In the genomic region with DNA sequence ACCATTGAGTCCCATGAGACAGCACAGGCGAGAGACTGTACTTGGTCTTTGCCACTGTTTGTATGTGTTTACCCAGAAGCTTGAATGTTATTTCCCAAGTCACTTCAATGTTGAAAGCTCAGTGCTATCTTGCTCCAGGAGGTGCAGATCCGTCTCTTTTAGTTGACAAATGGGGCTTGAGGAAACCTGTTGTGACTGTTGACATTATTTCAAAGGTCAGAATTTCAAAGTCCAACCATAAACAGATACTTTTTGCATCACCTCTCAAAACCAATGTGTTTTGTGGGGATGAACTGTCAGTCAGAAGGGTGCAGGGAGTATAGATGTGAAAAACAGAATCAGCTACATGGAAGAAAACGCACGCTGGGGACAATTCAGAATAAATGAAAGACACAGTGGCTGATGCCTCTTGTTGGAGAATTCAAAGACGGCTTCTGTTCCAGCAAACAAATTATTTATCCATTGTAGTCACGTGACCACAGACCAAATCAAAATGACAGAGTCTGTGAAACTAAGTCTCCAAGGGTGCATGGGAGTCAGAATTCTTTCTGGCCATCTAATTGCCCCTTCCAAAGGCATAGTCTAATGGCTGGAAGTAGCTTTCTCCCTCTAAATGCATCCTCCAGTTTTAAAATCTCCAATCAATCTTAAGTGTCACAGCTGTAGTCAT, we compare ENCODE assay signal across 2 cellular contexts.
TF ChIP-seq lines count a peak whose summit lies in the region.

No MANE protein-coding gene starts in this region.

TF ChIP-seq in HepG2, 621 proteins besides CTCF, POLR2A, EP300 and RAD21 (continued from another document):
- TF ChIP-seq, protein P1, sequence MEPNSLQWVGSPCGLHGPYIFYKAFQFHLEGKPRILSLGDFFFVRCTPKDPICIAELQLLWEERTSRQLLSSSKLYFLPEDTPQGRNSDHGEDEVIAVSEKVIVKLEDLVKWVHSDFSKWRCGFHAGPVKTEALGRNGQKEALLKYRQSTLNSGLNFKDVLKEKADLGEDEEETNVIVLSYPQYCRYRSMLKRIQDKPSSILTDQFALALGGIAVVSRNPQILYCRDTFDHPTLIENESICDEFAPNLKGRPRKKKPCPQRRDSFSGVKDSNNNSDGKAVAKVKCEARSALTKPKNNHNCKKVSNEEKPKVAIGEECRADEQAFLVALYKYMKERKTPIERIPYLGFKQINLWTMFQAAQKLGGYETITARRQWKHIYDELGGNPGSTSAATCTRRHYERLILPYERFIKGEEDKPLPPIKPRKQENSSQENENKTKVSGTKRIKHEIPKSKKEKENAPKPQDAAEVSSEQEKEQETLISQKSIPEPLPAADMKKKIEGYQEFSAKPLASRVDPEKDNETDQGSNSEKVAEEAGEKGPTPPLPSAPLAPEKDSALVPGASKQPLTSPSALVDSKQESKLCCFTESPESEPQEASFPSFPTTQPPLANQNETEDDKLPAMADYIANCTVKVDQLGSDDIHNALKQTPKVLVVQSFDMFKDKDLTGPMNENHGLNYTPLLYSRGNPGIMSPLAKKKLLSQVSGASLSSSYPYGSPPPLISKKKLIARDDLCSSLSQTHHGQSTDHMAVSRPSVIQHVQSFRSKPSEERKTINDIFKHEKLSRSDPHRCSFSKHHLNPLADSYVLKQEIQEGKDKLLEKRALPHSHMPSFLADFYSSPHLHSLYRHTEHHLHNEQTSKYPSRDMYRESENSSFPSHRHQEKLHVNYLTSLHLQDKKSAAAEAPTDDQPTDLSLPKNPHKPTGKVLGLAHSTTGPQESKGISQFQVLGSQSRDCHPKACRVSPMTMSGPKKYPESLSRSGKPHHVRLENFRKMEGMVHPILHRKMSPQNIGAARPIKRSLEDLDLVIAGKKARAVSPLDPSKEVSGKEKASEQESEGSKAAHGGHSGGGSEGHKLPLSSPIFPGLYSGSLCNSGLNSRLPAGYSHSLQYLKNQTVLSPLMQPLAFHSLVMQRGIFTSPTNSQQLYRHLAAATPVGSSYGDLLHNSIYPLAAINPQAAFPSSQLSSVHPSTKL (CRISPR knock-in tag; IDR thresholded peaks at IDR 0.05) = 0 out of 2 replicates have a peak, but pooled peaks have one; percentile 23
- no peak for TF ChIP-seq SYNCRIP (IDR thresholded peaks at IDR 0.05; ENCODE audit: insufficient read depth, low read depth, low read length)
- peak; percentile 30; the same call in 1 of the 2 replicates for TF ChIP-seq CEBPG (CRISPR knock-in tag; IDR thresholded peaks at IDR 0.05)
- TF ChIP-seq, protein P2, sequence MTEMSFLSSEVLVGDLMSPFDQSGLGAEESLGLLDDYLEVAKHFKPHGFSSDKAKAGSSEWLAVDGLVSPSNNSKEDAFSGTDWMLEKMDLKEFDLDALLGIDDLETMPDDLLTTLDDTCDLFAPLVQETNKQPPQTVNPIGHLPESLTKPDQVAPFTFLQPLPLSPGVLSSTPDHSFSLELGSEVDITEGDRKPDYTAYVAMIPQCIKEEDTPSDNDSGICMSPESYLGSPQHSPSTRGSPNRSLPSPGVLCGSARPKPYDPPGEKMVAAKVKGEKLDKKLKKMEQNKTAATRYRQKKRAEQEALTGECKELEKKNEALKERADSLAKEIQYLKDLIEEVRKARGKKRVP (CRISPR knock-in tag; IDR thresholded peaks at IDR 0.05) = peak in 1 of 2 experiments; percentile 56; a peak in 1 of 4 replicates
- no peak for TF ChIP-seq ZNF484 (CRISPR knock-in tag; IDR thresholded peaks at IDR 0.05; ENCODE audit: borderline replicate concordance, low read depth)
- TF ChIP-seq RFXAP (CRISPR knock-in tag; IDR thresholded peaks at IDR 0.05; ENCODE audit: borderline replicate concordance) = no peak
- no peak for TF ChIP-seq ZFY (CRISPR knock-in tag; IDR thresholded peaks at IDR 0.05)
- TF ChIP-seq ZNF510 (CRISPR knock-in tag; IDR thresholded peaks at IDR 0.05; ENCODE audit: low read depth) = no peak
- TF ChIP-seq, protein P3, sequence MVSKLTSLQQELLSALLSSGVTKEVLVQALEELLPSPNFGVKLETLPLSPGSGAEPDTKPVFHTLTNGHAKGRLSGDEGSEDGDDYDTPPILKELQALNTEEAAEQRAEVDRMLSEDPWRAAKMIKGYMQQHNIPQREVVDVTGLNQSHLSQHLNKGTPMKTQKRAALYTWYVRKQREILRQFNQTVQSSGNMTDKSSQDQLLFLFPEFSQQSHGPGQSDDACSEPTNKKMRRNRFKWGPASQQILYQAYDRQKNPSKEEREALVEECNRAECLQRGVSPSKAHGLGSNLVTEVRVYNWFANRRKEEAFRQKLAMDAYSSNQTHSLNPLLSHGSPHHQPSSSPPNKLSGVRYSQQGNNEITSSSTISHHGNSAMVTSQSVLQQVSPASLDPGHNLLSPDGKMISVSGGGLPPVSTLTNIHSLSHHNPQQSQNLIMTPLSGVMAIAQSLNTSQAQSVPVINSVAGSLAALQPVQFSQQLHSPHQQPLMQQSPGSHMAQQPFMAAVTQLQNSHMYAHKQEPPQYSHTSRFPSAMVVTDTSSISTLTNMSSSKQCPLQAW (CRISPR knock-in tag; IDR thresholded peaks at IDR 0.05) = no peak
- TF ChIP-seq FOXP1 (IDR thresholded peaks at IDR 0.05) = no peak
- peak; percentile 62; the same call in 1 of the 2 replicates for TF ChIP-seq FOXP1 (CRISPR knock-in tag; IDR thresholded peaks at IDR 0.05)

TF ChIP-seq in K562, 482 proteins besides CTCF, POLR2A, EP300 and RAD21 (continued from another document):
- TF ChIP-seq ZFP30 (CRISPR knock-in tag; IDR thresholded peaks at IDR 0.05; ENCODE audit: borderline replicate concordance) (no peak), ZNF23 (CRISPR knock-in tag; IDR thresholded peaks at IDR 0.05) (no peak)
- TF ChIP-seq, protein P4, sequence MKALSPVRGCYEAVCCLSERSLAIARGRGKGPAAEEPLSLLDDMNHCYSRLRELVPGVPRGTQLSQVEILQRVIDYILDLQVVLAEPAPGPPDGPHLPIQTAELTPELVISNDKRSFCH (CRISPR knock-in tag; IDR thresholded peaks at IDR 0.05) = no peak
- TF ChIP-seq, protein P4 (tag; IDR thresholded peaks at IDR 0.05) = no peak
- TF ChIP-seq, protein P5, sequence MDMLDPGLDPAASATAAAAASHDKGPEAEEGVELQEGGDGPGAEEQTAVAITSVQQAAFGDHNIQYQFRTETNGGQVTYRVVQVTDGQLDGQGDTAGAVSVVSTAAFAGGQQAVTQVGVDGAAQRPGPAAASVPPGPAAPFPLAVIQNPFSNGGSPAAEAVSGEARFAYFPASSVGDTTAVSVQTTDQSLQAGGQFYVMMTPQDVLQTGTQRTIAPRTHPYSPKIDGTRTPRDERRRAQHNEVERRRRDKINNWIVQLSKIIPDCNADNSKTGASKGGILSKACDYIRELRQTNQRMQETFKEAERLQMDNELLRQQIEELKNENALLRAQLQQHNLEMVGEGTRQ (CRISPR knock-in tag; IDR thresholded peaks at IDR 0.05) = peak; percentile 47
- TF ChIP-seq, protein P6, sequence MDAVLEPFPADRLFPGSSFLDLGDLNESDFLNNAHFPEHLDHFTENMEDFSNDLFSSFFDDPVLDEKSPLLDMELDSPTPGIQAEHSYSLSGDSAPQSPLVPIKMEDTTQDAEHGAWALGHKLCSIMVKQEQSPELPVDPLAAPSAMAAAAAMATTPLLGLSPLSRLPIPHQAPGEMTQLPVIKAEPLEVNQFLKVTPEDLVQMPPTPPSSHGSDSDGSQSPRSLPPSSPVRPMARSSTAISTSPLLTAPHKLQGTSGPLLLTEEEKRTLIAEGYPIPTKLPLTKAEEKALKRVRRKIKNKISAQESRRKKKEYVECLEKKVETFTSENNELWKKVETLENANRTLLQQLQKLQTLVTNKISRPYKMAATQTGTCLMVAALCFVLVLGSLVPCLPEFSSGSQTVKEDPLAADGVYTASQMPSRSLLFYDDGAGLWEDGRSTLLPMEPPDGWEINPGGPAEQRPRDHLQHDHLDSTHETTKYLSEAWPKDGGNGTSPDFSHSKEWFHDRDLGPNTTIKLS (IDR thresholded peaks at IDR 0.05; ENCODE audit: borderline replicate concordance, low read depth) = no peak
TF ChIP-seq in K562: peak in this region for 6.
